Comparison of ENCODE assay signal across 1 cellular context in the genomic region with DNA sequence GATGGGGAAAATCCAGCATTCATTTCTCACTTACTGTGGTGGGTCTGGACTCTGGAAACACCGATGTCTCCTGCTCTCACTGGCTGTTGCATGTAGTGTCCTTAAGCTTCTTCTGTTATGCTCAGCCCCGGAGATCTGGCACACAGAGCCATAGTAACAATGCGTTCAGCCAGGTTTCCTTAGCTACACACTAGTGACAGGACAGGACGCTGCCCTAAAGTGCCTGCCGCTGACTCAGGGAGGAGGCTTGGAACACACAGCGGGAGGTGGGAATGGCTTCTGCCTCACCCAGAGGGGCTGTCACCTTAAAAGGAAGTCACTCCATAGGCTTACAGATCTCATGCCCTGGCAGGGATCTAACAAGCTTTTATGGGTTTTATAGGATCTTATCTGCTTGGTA.
TF ChIP-seq lines count a peak whose summit lies in the region.

No MANE protein-coding gene starts in this region.

TF ChIP-seq in GM23338, 12 proteins besides CTCF, POLR2A, EP300 and RAD21 (continued from another document):
- TF ChIP-seq, protein P1, sequence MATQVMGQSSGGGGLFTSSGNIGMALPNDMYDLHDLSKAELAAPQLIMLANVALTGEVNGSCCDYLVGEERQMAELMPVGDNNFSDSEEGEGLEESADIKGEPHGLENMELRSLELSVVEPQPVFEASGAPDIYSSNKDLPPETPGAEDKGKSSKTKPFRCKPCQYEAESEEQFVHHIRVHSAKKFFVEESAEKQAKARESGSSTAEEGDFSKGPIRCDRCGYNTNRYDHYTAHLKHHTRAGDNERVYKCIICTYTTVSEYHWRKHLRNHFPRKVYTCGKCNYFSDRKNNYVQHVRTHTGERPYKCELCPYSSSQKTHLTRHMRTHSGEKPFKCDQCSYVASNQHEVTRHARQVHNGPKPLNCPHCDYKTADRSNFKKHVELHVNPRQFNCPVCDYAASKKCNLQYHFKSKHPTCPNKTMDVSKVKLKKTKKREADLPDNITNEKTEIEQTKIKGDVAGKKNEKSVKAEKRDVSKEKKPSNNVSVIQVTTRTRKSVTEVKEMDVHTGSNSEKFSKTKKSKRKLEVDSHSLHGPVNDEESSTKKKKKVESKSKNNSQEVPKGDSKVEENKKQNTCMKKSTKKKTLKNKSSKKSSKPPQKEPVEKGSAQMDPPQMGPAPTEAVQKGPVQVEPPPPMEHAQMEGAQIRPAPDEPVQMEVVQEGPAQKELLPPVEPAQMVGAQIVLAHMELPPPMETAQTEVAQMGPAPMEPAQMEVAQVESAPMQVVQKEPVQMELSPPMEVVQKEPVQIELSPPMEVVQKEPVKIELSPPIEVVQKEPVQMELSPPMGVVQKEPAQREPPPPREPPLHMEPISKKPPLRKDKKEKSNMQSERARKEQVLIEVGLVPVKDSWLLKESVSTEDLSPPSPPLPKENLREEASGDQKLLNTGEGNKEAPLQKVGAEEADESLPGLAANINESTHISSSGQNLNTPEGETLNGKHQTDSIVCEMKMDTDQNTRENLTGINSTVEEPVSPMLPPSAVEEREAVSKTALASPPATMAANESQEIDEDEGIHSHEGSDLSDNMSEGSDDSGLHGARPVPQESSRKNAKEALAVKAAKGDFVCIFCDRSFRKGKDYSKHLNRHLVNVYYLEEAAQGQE (IDR thresholded peaks at IDR 0.05; ENCODE audit: unreplicated experiment) = no peak
- TF ChIP-seq, protein P2, sequence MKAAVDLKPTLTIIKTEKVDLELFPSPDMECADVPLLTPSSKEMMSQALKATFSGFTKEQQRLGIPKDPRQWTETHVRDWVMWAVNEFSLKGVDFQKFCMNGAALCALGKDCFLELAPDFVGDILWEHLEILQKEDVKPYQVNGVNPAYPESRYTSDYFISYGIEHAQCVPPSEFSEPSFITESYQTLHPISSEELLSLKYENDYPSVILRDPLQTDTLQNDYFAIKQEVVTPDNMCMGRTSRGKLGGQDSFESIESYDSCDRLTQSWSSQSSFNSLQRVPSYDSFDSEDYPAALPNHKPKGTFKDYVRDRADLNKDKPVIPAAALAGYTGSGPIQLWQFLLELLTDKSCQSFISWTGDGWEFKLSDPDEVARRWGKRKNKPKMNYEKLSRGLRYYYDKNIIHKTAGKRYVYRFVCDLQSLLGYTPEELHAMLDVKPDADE (IDR thresholded peaks at IDR 0.05) = no peak
- TF ChIP-seq STAT1 (IDR thresholded peaks at IDR 0.05; ENCODE audit: unreplicated experiment) = no peak
